In the genomic region with DNA sequence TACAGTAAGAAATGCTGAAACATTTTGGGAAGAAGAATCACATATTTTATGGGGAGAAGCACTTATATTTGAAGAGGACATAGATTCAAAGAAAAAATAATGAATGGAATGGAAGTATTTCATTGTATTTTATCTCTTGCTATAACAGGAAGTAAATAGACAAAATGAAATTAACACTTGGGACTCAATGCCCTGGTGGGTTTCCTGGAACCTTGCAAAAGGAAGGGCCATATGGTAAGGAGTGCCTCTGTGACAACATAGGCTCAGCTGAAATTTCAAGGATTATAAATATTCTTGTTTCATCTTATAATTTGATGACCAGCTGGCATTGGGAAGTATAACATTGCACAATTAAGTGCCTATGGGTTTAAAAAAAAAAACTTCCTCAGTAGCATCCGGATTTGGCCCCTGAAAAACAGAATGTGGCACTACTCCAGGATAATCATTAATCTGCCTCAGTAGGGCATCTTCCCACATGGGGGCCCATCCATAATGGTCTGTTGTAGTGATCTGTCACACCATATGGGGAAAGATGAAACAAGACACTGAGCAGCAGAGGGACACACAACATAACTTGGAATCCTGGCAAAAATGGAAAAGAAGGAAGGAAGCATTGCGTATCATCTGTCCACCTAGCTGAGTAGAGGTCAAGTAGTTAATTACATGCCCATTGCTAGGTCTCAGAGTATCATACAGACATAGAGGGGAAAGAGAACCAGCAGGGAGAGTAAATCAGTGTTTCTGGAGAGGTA, we compare ENCODE assay signal across 27 cellular contexts.
DNase-seq lines count a peak whose midpoint lies in the region; ATAC-seq and TF ChIP-seq lines count a peak whose summit lies in the region.
"Had no signal": no experiment of that assay in that cellular context is flagged by ENCODE, and none has a peak within 500 bp of the region (broad histone marks: within the 10 kb centered on the region; RNA-seq: fewer than 3 reads in every experiment).

No MANE protein-coding gene starts in this region.

- intact Hi-C loops in Panc1 (cut with micrococcal nuclease; ENCODE audit: unreplicated experiment) = no loop called here
- intact Hi-C loops in activated naive CD4-positive, alpha-beta T cell treated with anti-CD3 and anti-CD28 coated beads for 36 hours (cut with micrococcal nuclease) = no loop called here

- no peak overlapping the region for H3K14ac ChIP-seq in mesenchymal stem cell (ENCODE audit: low read length in 2 of 2)

- H4K20me1 ChIP-seq in BLaER1 treated with 17β-estradiol and CSF1 and Interleukin-3, amounts not matched to agents 10 nM and 100 nM = no peaks in the 10 kb centered on the region

- H2AK5ac ChIP-seq in mesenchymal stem cell (ENCODE audit: low read length, severe bottlenecking) = no peak overlapping the region

- peaks cover 19 to 43% (median 36%) of the 10 kb centered on the region in 10 experiments; a peak in 19 of 20 replicates for H3K4me1 ChIP-seq in BLaER1 treated with 17β-estradiol and CSF1 and Interleukin-3, amounts not matched to agents 10 nM and 100 nM
- H3K4me1 ChIP-seq in Panc1 (ENCODE audit: control insufficient read depth, insufficient read depth, low read length) = peaks cover 4% of the 10 kb centered on the region; the same call in 1 of the 2 replicates
- H3K4me1 ChIP-seq in mesenchymal stem cell (ENCODE audit: control insufficient read depth, insufficient read depth, low read depth, low read length) = peaks cover 12% of the 10 kb centered on the region
- H3K4me1 ChIP-seq: ascending aorta had no signal

- no peak overlapping the region for H4K8ac ChIP-seq in mesenchymal stem cell (ENCODE audit: low read length)

- WGBS in mesenchymal stem cell = 72% methylated on average over 2 of the region's 2 CpGs

- H3K27ac Mint-ChIP-seq in activated naive CD4-positive, alpha-beta T cell treated with anti-CD3 and anti-CD28 coated beads for 36 hours = no peak overlapping the region
- H3K27ac Mint-ChIP-seq: activated naive CD8-positive, alpha-beta T cell treated with anti-CD3 and anti-CD28 coated beads, Interleukin-2, amount 10 ng/mL, durations not matched to agents 7 days and 5 days; dendritic cell treated with granulocyte-macrophage colony-stimulating factor and Interleukin-4, amounts not matched to agents 40 ng/mL and 50 ng/mL, for 4 days; H9; T-helper 2 cell treated with Interferon-gamma antibody and Interleukin-4, amounts not matched to agents 5 μg/mL and 100 μg/mL, for 36 hours had no signal

- no peaks in the 10 kb centered on the region for H3K36me3 Mint-ChIP-seq in activated naive CD4-positive, alpha-beta T cell treated with anti-CD3 and anti-CD28 coated beads for 36 hours (ENCODE audit: low read depth)
- H3K36me3 Mint-ChIP-seq: activated naive CD8-positive, alpha-beta T cell treated with anti-CD3 and anti-CD28 coated beads, Interleukin-2, amount 10 ng/mL, durations not matched to agents 7 days and 5 days; CD14-positive monocyte had no signal

- no peaks in the 10 kb centered on the region for H3K36me3 ChIP-seq in BLaER1 treated with 17β-estradiol and CSF1 and Interleukin-3, amounts not matched to agents 10 nM and 100 nM
- H3K36me3 ChIP-seq in Panc1 (ENCODE audit: control insufficient read depth, insufficient read depth, low read length) (no peaks in the 10 kb centered on the region), mesenchymal stem cell (ENCODE audit: control insufficient read depth in 1 of 2, insufficient read depth in 2 of 2, low read depth in 1 of 2, low read length in 2 of 2) (no peaks in the 10 kb centered on the region)
- H3K36me3 ChIP-seq: ascending aorta, right atrium auricular region had no signal

- H3K9me3 ChIP-seq in BLaER1 treated with 17β-estradiol and CSF1 and Interleukin-3, amounts not matched to agents 10 nM and 100 nM (replicated peaks in 1 of 11) = peaks cover under 1 to 9% (median 5%) of the 10 kb centered on the region in 11 experiments; a peak in 19 of 22 replicates
- H3K9me3 ChIP-seq in Panc1 (ENCODE audit: control insufficient read depth, insufficient read depth, low read depth, low read length) = no peaks in the 10 kb centered on the region
- H3K9me3 ChIP-seq in mesenchymal stem cell (ENCODE audit: control insufficient read depth, low read length) = no peaks in the 10 kb centered on the region
- H3K9me3 ChIP-seq: ascending aorta, right atrium auricular region had no signal

- no peak overlapping the region for H3K4ac ChIP-seq in mesenchymal stem cell (ENCODE audit: low read depth in 1 of 2, low read length in 2 of 2)

- POLR2A ChIA-PET in Panc1 (lab: Charles Lee) = no interaction called here

- no peak overlapping the region for H2BK5ac ChIP-seq in mesenchymal stem cell (ENCODE audit: low read depth, low read length, poor library complexity, severe bottlenecking)

- H3K27me3 ChIP-seq in BLaER1 treated with 17β-estradiol and CSF1 and Interleukin-3, amounts not matched to agents 10 nM and 100 nM = no peaks in the 10 kb centered on the region
- H3K27me3 ChIP-seq in Panc1 (ENCODE audit: control insufficient read depth, insufficient read depth, low read length) (no peaks in the 10 kb centered on the region), mesenchymal stem cell (ENCODE audit: control insufficient read depth in 1 of 2, insufficient read depth in 1 of 2, low read length in 2 of 2) (no peaks in the 10 kb centered on the region)
- H3K27me3 ChIP-seq: ascending aorta, right atrium auricular region had no signal

- no peaks in the 10 kb centered on the region for H3K79me1 ChIP-seq in mesenchymal stem cell (replicated peaks; ENCODE audit: low read length, poor library complexity, severe bottlenecking)

- H2AFZ ChIP-seq in mesenchymal stem cell (ENCODE audit: low read depth, low read length) = no peak overlapping the region

- H2BK120ac ChIP-seq in mesenchymal stem cell (ENCODE audit: low read depth, low read length) = no peak overlapping the region

- in situ Hi-C loops in Panc1 (cut with HindIII; ENCODE audit: low pct_unique_long_range_greater_than_20kb, low sequenced_read_pairs) = no loop called here

- H3K27ac ChIP-seq in BLaER1 treated with 17β-estradiol and CSF1 and Interleukin-3, amounts not matched to agents 10 nM and 100 nM = peak overlapping the region in 7 of 11 experiments; percentile 3 to 59 (median 22); a peak in 8 of 22 replicates
- H3K27ac ChIP-seq in Panc1 (ENCODE audit: low read length) = peak overlapping the region; percentile 39; the same call in 1 of the 2 replicates
- peak overlapping the region; percentile 70 for H3K27ac ChIP-seq in mesenchymal stem cell (ENCODE audit: low read length, poor library complexity, severe bottlenecking)
- H3K27ac ChIP-seq: ascending aorta, HL-60, right atrium auricular region had no signal

- peak overlapping the region in 1 of 2 experiments; percentile 24 for H2BK12ac ChIP-seq in mesenchymal stem cell (ENCODE audit: low read length in 2 of 2)

- no peak overlapping the region for H4K91ac ChIP-seq in mesenchymal stem cell (ENCODE audit: low read length)

- no TSS peak for BruUV-seq in Panc1 (replicated peaks; lab: Mats Ljungman, UMichigan)

- CTCF ChIA-PET in Panc1 (lab: Charles Lee) = no interaction called here
- CTCF ChIA-PET in activated naive CD4-positive, alpha-beta T cell treated with anti-CD3 and anti-CD28 coated beads for 36 hours (lab: Charles Lee) = interaction anchor here (0.7 kb wide), 1 partner anchor 13 kb away, joined by 3 read pairs; no protein-coding TSS in a partner anchor

- H3K9me3 Mint-ChIP-seq in activated naive CD4-positive, alpha-beta T cell treated with anti-CD3 and anti-CD28 coated beads for 36 hours = no peaks in the 10 kb centered on the region
- H3K9me3 Mint-ChIP-seq: activated naive CD8-positive, alpha-beta T cell treated with anti-CD3 and anti-CD28 coated beads, Interleukin-2, amount 10 ng/mL, durations not matched to agents 7 days and 5 days; dendritic cell treated with granulocyte-macrophage colony-stimulating factor and Interleukin-4, amounts not matched to agents 40 ng/mL and 50 ng/mL, for 4 days; H9; T-helper 2 cell treated with Interferon-gamma antibody and Interleukin-4, amounts not matched to agents 5 μg/mL and 100 μg/mL, for 36 hours had no signal

- TF ChIP-seq CTCF in Panc1 (IDR thresholded peaks at IDR 0.05) = no peak

- no peaks in the 10 kb centered on the region for H3K27me3 Mint-ChIP-seq in activated naive CD4-positive, alpha-beta T cell treated with anti-CD3 and anti-CD28 coated beads for 36 hours (ENCODE audit: low read depth)
- H3K27me3 Mint-ChIP-seq: activated naive CD8-positive, alpha-beta T cell treated with anti-CD3 and anti-CD28 coated beads, Interleukin-2, amount 10 ng/mL, durations not matched to agents 7 days and 5 days; dendritic cell treated with granulocyte-macrophage colony-stimulating factor and Interleukin-4, amounts not matched to agents 40 ng/mL and 50 ng/mL, for 4 days had no signal

- peak overlapping the region; percentile 27 to 82 (median 68) for H3K4me2 ChIP-seq in BLaER1 treated with 17β-estradiol and CSF1 and Interleukin-3, amounts not matched to agents 10 nM and 100 nM
- H3K4me2 ChIP-seq in mesenchymal stem cell (ENCODE audit: low read length, poor library complexity, severe bottlenecking) = no peak overlapping the region

- DNase-seq in NCI-H1092 treated with DMSO at 0.1 percent for 48 hours (lab: John Stamatoyannopoulos, UW) = peak; percentile 63
- DNase-seq in Panc1 (ENCODE audit: low read depth, low spot score) = no peak
- DNase-seq in mesenchymal stem cell = no peak
- DNase-seq in activated naive CD4-positive, alpha-beta T cell treated with anti-CD3 and anti-CD28 coated beads for 36 hours = no peak
- DNase-seq in GDM1 (lab: John Stamatoyannopoulos, UW) = no peak
- DNase-seq: activated CD4-positive, alpha-beta T cell treated with anti-CD3 and anti-CD28 coated beads for 48 hours; activated naive CD8-positive, alpha-beta T cell treated with anti-CD3 and anti-CD28 coated beads, Interleukin-2, amount 10 ng/mL, durations not matched to agents 7 days and 5 days; Calu3; H9; KBM-7; mammary epithelial cell; NCI-H1105 treated with DMSO at 0.1 percent for 48 hours; NCI-H2029 treated with DMSO at 0.1 percent for 48 hours; NCI-H226; SHP77; small intestine; stimulated activated CD4-positive, alpha-beta T cell treated with anti-CD3 and anti-CD28 coated beads, Interleukin-2, amount 100 ng/mL, for 24 hours; stimulated activated naive CD8-positive, alpha-beta T cell treated with anti-CD3 and anti-CD28 coated beads, Interleukin-15, Interleukin-2, amounts not matched to agents 100 U/mL and 50 U/mL, for 24 hours had no signal

- no peaks in the 10 kb centered on the region for H3K4me1 Mint-ChIP-seq in activated naive CD4-positive, alpha-beta T cell treated with anti-CD3 and anti-CD28 coated beads for 36 hours (ENCODE audit: low read depth)
- H3K4me1 Mint-ChIP-seq: activated naive CD8-positive, alpha-beta T cell treated with anti-CD3 and anti-CD28 coated beads, Interleukin-2, amount 10 ng/mL, durations not matched to agents 7 days and 5 days had no signal

- H3K18ac ChIP-seq in mesenchymal stem cell (ENCODE audit: low read depth in 1 of 2, low read length in 2 of 2) = no peak overlapping the region

- H3K23ac ChIP-seq in mesenchymal stem cell (ENCODE audit: low read length in 2 of 2) = no peak overlapping the region

- no peak for ATAC-seq in Panc1
- no peak for ATAC-seq in HG03469 (IDR thresholded peaks at IDR 0.05; ENCODE audit: unreplicated experiment)
- no peak for ATAC-seq in activated CD4-positive, CD25-positive, alpha-beta regulatory T cell treated with anti-CD3 and anti-CD28 coated beads, Interleukin-2, amount 50 U/mL, for 24 hours
- ATAC-seq: stimulated activated naive CD8-positive, alpha-beta T cell treated with anti-CD3 and anti-CD28 coated beads, Interleukin-15, Interleukin-2, amounts not matched to agents 100 U/mL and 50 U/mL, for 24 hours had no signal

- H3K4me3 ChIP-seq in BLaER1 treated with 17β-estradiol and CSF1 and Interleukin-3, amounts not matched to agents 10 nM and 100 nM = no peak overlapping the region
- no peak overlapping the region for H3K4me3 ChIP-seq in Panc1 (ENCODE audit: low read depth in 2 of 2, low read length in 2 of 2)
- H3K4me3 ChIP-seq in mesenchymal stem cell (ENCODE audit: insufficient read depth in 1 of 2, low read depth in 1 of 2, low read length in 2 of 2) = no peak overlapping the region
- H3K4me3 ChIP-seq: ascending aorta, right atrium auricular region had no signal

- no peak overlapping the region for H2BK15ac ChIP-seq in mesenchymal stem cell (ENCODE audit: low read depth, poor library complexity, severe bottlenecking)

- H3K4me3 Mint-ChIP-seq in activated naive CD4-positive, alpha-beta T cell treated with anti-CD3 and anti-CD28 coated beads for 36 hours = no peak overlapping the region
- H3K4me3 Mint-ChIP-seq: activated naive CD8-positive, alpha-beta T cell treated with anti-CD3 and anti-CD28 coated beads, Interleukin-2, amount 10 ng/mL, durations not matched to agents 7 days and 5 days; CD14-positive monocyte; dendritic cell treated with granulocyte-macrophage colony-stimulating factor and Interleukin-4, amounts not matched to agents 40 ng/mL and 50 ng/mL, for 4 days; H9; T-helper 2 cell treated with Interferon-gamma antibody and Interleukin-4, amounts not matched to agents 5 μg/mL and 100 μg/mL, for 36 hours had no signal

- no peak overlapping the region for H3K9ac ChIP-seq in BLaER1 treated with 17β-estradiol and CSF1 and Interleukin-3, amounts not matched to agents 10 nM and 100 nM
- H3K9ac ChIP-seq in mesenchymal stem cell (ENCODE audit: low read length) = no peak overlapping the region
